In the genomic region with DNA sequence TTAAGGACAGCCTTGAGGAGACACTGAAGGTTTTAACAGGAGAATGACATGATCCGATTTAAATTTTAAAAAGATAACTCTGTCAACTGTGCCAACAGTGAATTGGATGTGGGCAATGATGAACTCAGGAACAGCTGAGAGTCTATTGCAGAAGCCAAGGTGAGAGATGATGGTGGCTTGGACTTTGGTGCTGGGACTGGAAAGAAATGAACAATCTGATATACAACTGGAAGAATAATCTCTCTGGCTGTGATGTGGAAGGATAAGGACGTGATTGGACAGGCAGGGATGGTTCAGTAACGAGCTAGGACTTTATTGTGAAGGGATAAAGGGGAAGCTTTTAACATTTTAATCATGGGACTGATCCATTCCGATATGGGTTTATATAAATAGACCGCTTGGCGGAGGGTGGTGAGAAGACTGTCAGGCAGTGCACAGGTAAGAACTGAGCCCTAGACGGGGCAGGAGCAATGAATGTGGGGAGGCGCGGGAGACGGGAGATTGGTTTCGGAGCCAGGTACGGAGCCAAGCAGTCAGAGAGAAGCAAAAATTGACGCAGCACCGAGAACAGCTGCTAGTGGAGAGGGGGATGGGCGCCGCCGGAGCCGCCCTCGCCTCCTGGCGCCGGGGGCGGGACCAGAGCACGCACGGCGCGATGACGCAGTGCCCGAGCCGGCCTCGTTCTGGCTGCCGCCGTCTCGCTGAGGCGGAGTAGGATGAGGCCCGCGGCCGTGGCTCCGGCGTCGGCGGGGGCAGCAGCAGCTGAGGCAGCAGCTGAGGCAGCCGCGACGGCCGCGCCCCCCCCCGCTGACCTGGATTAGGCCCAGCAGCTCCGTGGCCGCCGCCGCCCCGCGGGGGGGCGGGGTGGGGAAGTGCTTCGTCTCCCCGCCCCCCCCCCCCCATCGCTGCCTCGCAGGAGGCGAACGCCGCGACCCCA, we compare ENCODE assay signal across 8 cellular contexts. TPM values are rescaled to one million over a fixed set of nuclear protein-coding genes. Genes with fewer than 3 reads are reported as not detected.
A peak's percentile ranks its signal among the peaks of the same experiment; 100 is the strongest.
DNase-seq lines count a peak whose midpoint lies in the region; ATAC-seq and TF ChIP-seq lines count a peak whose summit lies in the region.

Gene RNF11 (plus strand): TSS at position 663 of the 937 bp plus-strand sequence. CDS start 484 bp downstream, outside the sequence.

- H3K36me3 ChIP-seq in BJ (ENCODE audit: control insufficient read depth, insufficient read depth, low read length): no peaks in the 10 kb centered on the region

- POLR2A ChIA-PET in BJ (lab: Charles Lee): no interaction called here

- H3K27me3 ChIP-seq in BJ (ENCODE audit: control insufficient read depth, insufficient read depth, low read length): no peaks in the 10 kb centered on the region

- no peak for TF ChIP-seq CTCF in BJ (IDR thresholded peaks at IDR 0.05; ENCODE audit: insufficient read depth, low read depth, low read length)

- ATAC-seq in GM19324 (IDR thresholded peaks at IDR 0.05; ENCODE audit: low FRiP score, unreplicated experiment) (peak; percentile 84), HG03460 (IDR thresholded peaks at IDR 0.05; ENCODE audit: unreplicated experiment) (peak; percentile 77), left lobe of liver (peak; percentile 95)

- CTCF ChIA-PET in BJ (lab: Yijun Ruan, JAX): interaction anchor here (0.8 to 2.3 kb wide), 5 partner anchors 9 to 61 kb away, joined by 3 to 8 read pairs (median 6); no protein-coding TSS in a partner anchor

- H3K4me3 ChIP-seq in BJ (ENCODE audit: low read depth, low read length): peak within 1 kb of the TSS; percentile 69

- peak; percentile 37 for DNase-seq in BJ (ENCODE audit: low read depth)
- DNase-seq in NCI-H526 (lab: John Stamatoyannopoulos, UW): peak; percentile 59 to 95
- DNase-seq in activated CD4-positive, alpha-beta T cell treated with anti-CD3 and anti-CD28 coated beads, Interleukin-2, amount 50 U/mL, for 1 hour: peak; percentile 91
- DNase-seq in cortex of kidney (lab: John Stamatoyannopoulos, UW): peak; percentile 43
- DNase-seq in left lobe of liver (ENCODE audit: low spot score): peak; percentile 96
- peak; percentile 91 to 94 for DNase-seq in stimulated activated CD4-positive, alpha-beta T cell treated with anti-CD3 and anti-CD28 coated beads, Interleukin-2, amount 100 ng/mL, for 24 hours

RNA-seq across cellular contexts. Expression of gene RNF11, which starts in this region (rescaled TPM):
- polyA plus RNA-seq in BJ (2011; rRNA removed): 81.5 and 145 TPM in 2 replicates
- 47.7 and 53.3 TPM in 2 replicates for polyA minus RNA-seq in BJ (2011; rRNA and poly(A)+ RNA removed)
- total RNA-seq in left lobe of liver: 54.7 TPM

Comparison
In these comparisons a context has a peak if more than half of its experiments do, and no peak if none do; other contexts are left out.
1. Peak in every context shown above with its lines: DNase-seq, ATAC-seq and H3K4me3 ChIP-seq.
2. DNase-seq: peak in every context shown above with its lines; median percentile 96 in left lobe of liver; 92 in stimulated activated CD4-positive, alpha-beta T cell treated with anti-CD3 and anti-CD28 coated beads, Interleukin-2, amount 100 ng/mL, for 24 hours; 91 in activated CD4-positive, alpha-beta T cell treated with anti-CD3 and anti-CD28 coated beads, Interleukin-2, amount 50 U/mL, for 1 hour; 77 in NCI-H526; 43 in cortex of kidney; 37 in BJ.